ENCODE assay signal across 1 cellular context in genomic region chr19:52343548-52343947, GRCh38.
TF ChIP-seq lines count a peak whose summit lies in the region.

No MANE protein-coding gene starts in this region.

TF ChIP-seq in endothelial cell of umbilical vein, 7 proteins besides CTCF, POLR2A, EP300 and RAD21 (continued from another document):
- TF ChIP-seq MAX (IDR thresholded peaks at IDR 0.05; ENCODE audit: insufficient read depth, insufficient read length), result no peak
- no peak for TF ChIP-seq MYC (IDR thresholded peaks at IDR 0.05; ENCODE audit: low read depth, low read length)
- TF ChIP-seq FOS (IDR thresholded peaks at IDR 0.05; ENCODE audit: borderline replicate concordance, insufficient read depth, low read length), result no peak
